In genomic region chr2:119439574-119440500, GRCh38 we compare ENCODE assay signal across 1 cellular context.
TF ChIP-seq lines count a peak whose summit lies in the region.

No MANE protein-coding gene starts in this region.

TF ChIP-seq in H1, 55 proteins besides CTCF, POLR2A, EP300 and RAD21:
- TF ChIP-seq CHD2 (IDR thresholded peaks at IDR 0.05; ENCODE audit: low read length) (no peak), ZNF274 (IDR thresholded peaks at IDR 0.05; ENCODE audit: borderline replicate concordance, extremely low read depth, low read length) (no peak), SUZ12 (IDR thresholded peaks at IDR 0.05; ENCODE audit: low read length) (no peak), SIRT6 (IDR thresholded peaks at IDR 0.05; ENCODE audit: low read length) (no peak), BCL11A (IDR thresholded peaks at IDR 0.05; ENCODE audit: low read depth in 2 of 2, low read length in 2 of 2) (no peak), SP1 (IDR thresholded peaks at IDR 0.05; ENCODE audit: low read depth, low read length) (no peak), KDM4A (IDR thresholded peaks at IDR 0.05; ENCODE audit: low read depth, low read length, severe bottlenecking) (no peak), USF2 (IDR thresholded peaks at IDR 0.05; ENCODE audit: low read length) (no peak), EZH2 (IDR thresholded peaks at IDR 0.05; ENCODE audit: low read depth, low read length, severe bottlenecking) (no peak), RBBP5 (IDR thresholded peaks at IDR 0.05; ENCODE audit: borderline replicate concordance, low read depth, low read length) (no peak), CBX8 (IDR thresholded peaks at IDR 0.05; ENCODE audit: borderline replicate concordance, low read depth, low read length) (no peak)
